In the genomic region with DNA sequence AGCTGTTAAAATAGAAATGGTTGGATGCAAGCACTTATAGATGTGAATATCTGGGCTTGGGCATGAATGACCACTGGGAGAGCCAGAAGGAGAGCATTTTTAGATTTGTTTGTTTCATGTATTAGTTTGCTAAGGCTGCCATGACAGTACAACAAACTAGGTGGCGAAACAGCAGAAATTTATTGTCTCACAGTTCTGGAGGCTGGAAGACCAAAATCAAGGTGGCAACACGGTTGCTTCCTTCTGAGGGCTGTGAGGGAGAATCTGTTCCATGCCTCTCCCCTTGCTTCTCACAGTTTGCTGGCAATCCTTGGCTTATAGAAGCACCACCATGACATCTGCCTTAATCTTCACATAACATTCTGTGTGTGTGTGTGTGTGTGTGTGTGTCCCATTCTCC, we compare ENCODE assay signal across 18 cellular contexts. TPM values are rescaled to one million over a fixed set of nuclear protein-coding genes. Genes with fewer than 3 reads are reported as not detected.
DNase-seq lines count a peak whose midpoint lies in the region; ATAC-seq and TF ChIP-seq lines count a peak whose summit lies in the region.
"Had no signal": no experiment of that assay in that cellular context is flagged by ENCODE, and none has a peak within 500 bp of the region (broad histone marks: within the 10 kb centered on the region; RNA-seq: fewer than 3 reads in every experiment).

No MANE protein-coding gene starts in this region.

- no peaks in the 10 kb centered on the region for H3K36me3 Mint-ChIP-seq in progenitor cell of endocrine pancreas (ENCODE audit: insufficient read depth)
- H3K36me3 Mint-ChIP-seq: IgD-negative memory B cell had no signal

- H3K27me3 Mint-ChIP-seq in progenitor cell of endocrine pancreas, result peaks cover 2% of the 10 kb centered on the region

- ATAC-seq in GM18870 (IDR thresholded peaks at IDR 0.05; ENCODE audit: unreplicated experiment), result no peak
- no peak for ATAC-seq in HG02610 (IDR thresholded peaks at IDR 0.05; ENCODE audit: unreplicated experiment)
- ATAC-seq: A549, HepG2 had no signal

- in situ Hi-C loops in SK-MEL-5 (cut with HindIII; ENCODE audit: low pct_unique_long_range_greater_than_20kb, low sequenced_read_pairs), result no loop called here

- no peak overlapping the region for H3K4me3 Mint-ChIP-seq in progenitor cell of endocrine pancreas (ENCODE audit: low read depth)
- H3K4me3 Mint-ChIP-seq: CD4-positive, alpha-beta T cell; HFFc6; IgD-negative memory B cell had no signal

- DNase-seq in DMS 273 (lab: John Stamatoyannopoulos, UW; ENCODE audit: unreplicated experiment) (peak; percentile 12), DMS 273 treated with DMSO at 0.1 percent for 48 hours (lab: John Stamatoyannopoulos, UW) (no peak), NAMALWA (ENCODE audit: low spot score) (peak; percentile 22), SK-MEL-5 (ENCODE audit: low read depth, low spot score) (peak; percentile 21), progenitor cell of endocrine pancreas (ENCODE audit: low spot score, unreplicated experiment) (no peak)
- DNase-seq: AML-193; Caco-2; CD4-positive, alpha-beta T cell; DMS79 treated with DMSO at 0.1 percent for 48 hours; GF-D8; HFFc6; KBM-7 had no signal

- H3K9me3 Mint-ChIP-seq in progenitor cell of endocrine pancreas (ENCODE audit: low read depth), result no peaks in the 10 kb centered on the region
- H3K9me3 Mint-ChIP-seq: CD4-positive, alpha-beta T cell; HFFc6; IgD-negative memory B cell had no signal

- H3K27ac Mint-ChIP-seq in progenitor cell of endocrine pancreas, result no peak overlapping the region
- H3K27ac Mint-ChIP-seq: CD4-positive, alpha-beta T cell; HFFc6; IgD-negative memory B cell had no signal

- no peaks in the 10 kb centered on the region for H3K4me1 Mint-ChIP-seq in progenitor cell of endocrine pancreas (ENCODE audit: low read depth)
- H3K4me1 Mint-ChIP-seq: IgD-negative memory B cell had no signal

- TF ChIP-seq CTCF in progenitor cell of endocrine pancreas (IDR thresholded peaks at IDR 0.05; ENCODE audit: unreplicated experiment), result no peak

RNA-seq across cellular contexts. Expression of a gene that starts 20.2 kb away (rescaled TPM):
- 32.1 and 36.2 TPM in 2 replicates for total RNA-seq in SK-MEL-5 (2014; rRNA removed; shearing (Covaris generic))
- 28.3 and 39.2 TPM in 2 replicates for polyA plus RNA-seq in SK-MEL-5 (2015; cell fraction: cytosol; rRNA removed)
- 61.2 and 68.8 TPM in 2 replicates for polyA plus RNA-seq in SK-MEL-5 (2015; cell fraction: nucleus; rRNA removed)
- 47.1 and 53.3 TPM in 2 replicates for total RNA-seq in progenitor cell of endocrine pancreas

RNA-seq across cellular contexts. Expression of a gene that starts 41.1 kb away (rescaled TPM):
- total RNA-seq in SK-MEL-5 (2014; rRNA removed; shearing (Covaris generic)), result not detected in 2 replicates
- polyA plus RNA-seq in SK-MEL-5 (2015; cell fraction: cytosol; rRNA removed), result 0.33 TPM in 1 of 2 replicates, not detected in the other
- polyA plus RNA-seq in SK-MEL-5 (2015; cell fraction: nucleus; rRNA removed), result not detected in 2 replicates
- total RNA-seq in progenitor cell of endocrine pancreas, result 22.9 and 24.4 TPM in 2 replicates
- total RNA-seq: CD4-positive, alpha-beta T cell; HFFc6 had no signal
- polyA plus RNA-seq: BJ, IgD-negative memory B cell had no signal

RNA-seq across cellular contexts. Expression of a gene that starts 54.4 kb away (rescaled TPM):
- total RNA-seq in SK-MEL-5 (2014; rRNA removed; shearing (Covaris generic)), result 35.9 and 41.7 TPM in 2 replicates
- 31.3 and 39.8 TPM in 2 replicates for polyA plus RNA-seq in SK-MEL-5 (2015; cell fraction: cytosol; rRNA removed)
- 62.2 and 66.9 TPM in 2 replicates for polyA plus RNA-seq in SK-MEL-5 (2015; cell fraction: nucleus; rRNA removed)
- 26.7 and 28.8 TPM in 2 replicates for total RNA-seq in progenitor cell of endocrine pancreas
- total RNA-seq: CD4-positive, alpha-beta T cell had no signal
- polyA plus RNA-seq: IgD-negative memory B cell had no signal

RNA-seq across cellular contexts. Expression of a gene that starts 54.9 kb away (rescaled TPM):
- 48.2 and 50.8 TPM in 2 replicates for total RNA-seq in SK-MEL-5 (2014; rRNA removed; shearing (Covaris generic))
- polyA plus RNA-seq in SK-MEL-5 (2015; cell fraction: cytosol; rRNA removed), result 40.7 and 52.0 TPM in 2 replicates
- polyA plus RNA-seq in SK-MEL-5 (2015; cell fraction: nucleus; rRNA removed), result 261 and 301 TPM in 2 replicates
- 141 and 151 TPM in 2 replicates for total RNA-seq in progenitor cell of endocrine pancreas

Comparison
In these comparisons a context has a peak if more than half of its experiments do, and no peak if none do; other contexts are left out.
1. DNase-seq: peak in DMS 273 (single experiment), NAMALWA (single experiment) and SK-MEL-5 (single experiment); none in DMS 273 treated with DMSO at 0.1 percent for 48 hours (single experiment) and progenitor cell of endocrine pancreas (single experiment).
2. RNA of a gene that starts 41.1 kb away (total RNA-seq): 22.9 to 24.4 TPM in progenitor cell of endocrine pancreas; not detected in SK-MEL-5; every median in the first group is over 10 times any median in the second.